In genomic region chr5:1378096-1378495, GRCh38 we compare ENCODE assay signal across 22 cellular contexts. TPM values are rescaled to one million over a fixed set of nuclear protein-coding genes. Genes with fewer than 3 reads are reported as not detected.
DNase-seq lines count a peak whose midpoint lies in the region; FAIRE-seq and TF ChIP-seq lines count a peak whose summit lies in the region.
"Had no signal": no experiment of that assay in that cellular context is flagged by ENCODE, and none has a peak within 500 bp of the region (broad histone marks: within the 10 kb centered on the region; RNA-seq: fewer than 3 reads in every experiment).

No MANE protein-coding gene starts in this region.

- TF ChIP-seq CTCF in CD14-positive monocyte (IDR thresholded peaks at IDR 0.05) (no peak), kidney (IDR thresholded peaks at IDR 0.05; ENCODE audit: borderline replicate concordance, extremely low read depth, insufficient read depth) (no peak), GM20000 (IDR thresholded peaks at IDR 0.05; ENCODE audit: extremely low read depth, missing control alignments) (no peak)

- peak; percentile 80 for DNase-seq in NCI-H82 (lab: John Stamatoyannopoulos, UW)
- DNase-seq in NCI-H82 treated with DMSO at 0.1 percent for 48 hours (lab: John Stamatoyannopoulos, UW; ENCODE audit: unreplicated experiment): no peak
- peak; percentile 25 for DNase-seq in CD14-positive monocyte (ENCODE audit: low spot score)
- DNase-seq in kidney: peak; percentile 60
- DNase-seq in posterior vena cava (ENCODE audit: low spot score): peak; percentile 68
- no peak for DNase-seq in mesenteric fat pad (ENCODE audit: low spot score)
- no peak for DNase-seq in GM20000 (ENCODE audit: low spot score)
- DNase-seq: AML-193; Calu3; CD8-positive, alpha-beta T cell; DMS 273 treated with DMSO at 0.1 percent for 48 hours; DMS53; DND-41; EL; IMR-90 had no signal

- no peak overlapping the region for H3K4me3 ChIP-seq in kidney (ENCODE audit: low read length in 2 of 2)
- H3K4me3 ChIP-seq: A549, GM12878, HAP-1 had no signal

- FAIRE-seq in kidney (lab: Jason Lieb, UNC): no peak
- FAIRE-seq: A549, GM12878, H1, HTR-8/SVneo had no signal

- intact Hi-C loops in CD14-positive monocyte (cut with micrococcal nuclease) (no loop called here), kidney (cut with DNase I) (no loop called here), posterior vena cava (cut with DNase I) (no loop called here)

- H3K4me3 Mint-ChIP-seq in CD14-positive monocyte: no peak overlapping the region
- H3K4me3 Mint-ChIP-seq: CD8-positive, alpha-beta T cell had no signal

- no peaks in the 10 kb centered on the region for H3K36me3 ChIP-seq in kidney (ENCODE audit: control insufficient read depth in 1 of 2, insufficient read depth in 2 of 2, low read length in 2 of 2)
- H3K36me3 ChIP-seq: HAP-1 had no signal

- H3K9me3 Mint-ChIP-seq in CD14-positive monocyte: peaks cover 6 to 15% (median 13%) of the 10 kb centered on the region in 7 donors
- H3K9me3 Mint-ChIP-seq: CD8-positive, alpha-beta T cell had no signal

- H3K36me3 Mint-ChIP-seq in CD14-positive monocyte: no peaks in the 10 kb centered on the region
- H3K36me3 Mint-ChIP-seq: CD8-positive, alpha-beta T cell had no signal

- no peaks in the 10 kb centered on the region for H3K9me3 ChIP-seq in kidney (ENCODE audit: control insufficient read depth in 1 of 2, low read length in 2 of 2)

- no peak overlapping the region for H3K9ac ChIP-seq in kidney (ENCODE audit: low read length in 2 of 2)

- H3K4me1 ChIP-seq in kidney (ENCODE audit: control insufficient read depth in 1 of 2, insufficient read depth in 1 of 2, low read depth in 1 of 2, low read length in 2 of 2): no peaks in the 10 kb centered on the region

- H3K27me3 Mint-ChIP-seq in CD14-positive monocyte (ENCODE audit: low read depth in 3 of 3): peaks cover 18 to 50% (median 28%) of the 10 kb centered on the region in 3 donors

- no peak overlapping the region for H3K27ac Mint-ChIP-seq in CD14-positive monocyte
- H3K27ac Mint-ChIP-seq: CD8-positive, alpha-beta T cell had no signal

- H3K4me1 Mint-ChIP-seq in CD14-positive monocyte: peaks cover 6% of the 10 kb centered on the region

- no peak overlapping the region for H3K27ac ChIP-seq in kidney (ENCODE audit: low read depth in 2 of 2, low read length in 2 of 2)
- H3K27ac ChIP-seq: 22Rv1, A549, C4-2B had no signal

RNA-seq across cellular contexts. Expression of gene CLPTM1L, which starts 33.2 kb away (rescaled TPM):
- 10 to 100 TPM; 14.1 to 35.0 TPM for polyA plus RNA-seq in CD14-positive monocyte
- 96.6 TPM for total RNA-seq in kidney
- polyA plus RNA-seq in kidney (ENCODE audit: insufficient read depth, low read depth, low replicate concordance): 135 TPM
- 10 to 100 TPM; 56.5 to 65.9 TPM for total RNA-seq in posterior vena cava
- 112 TPM for total RNA-seq in mesenteric fat pad

Comparison
In these comparisons a context has a peak if more than half of its experiments do, and no peak if none do; other contexts are left out.
1. DNase-seq: peak in NCI-H82 (single experiment), CD14-positive monocyte (single experiment), kidney (single experiment) and posterior vena cava (single experiment); none in NCI-H82 treated with DMSO at 0.1 percent for 48 hours (single experiment), mesenteric fat pad (single experiment) and GM20000 (single experiment).